ENCODE assay signal across 2 cellular contexts in the genomic region with DNA sequence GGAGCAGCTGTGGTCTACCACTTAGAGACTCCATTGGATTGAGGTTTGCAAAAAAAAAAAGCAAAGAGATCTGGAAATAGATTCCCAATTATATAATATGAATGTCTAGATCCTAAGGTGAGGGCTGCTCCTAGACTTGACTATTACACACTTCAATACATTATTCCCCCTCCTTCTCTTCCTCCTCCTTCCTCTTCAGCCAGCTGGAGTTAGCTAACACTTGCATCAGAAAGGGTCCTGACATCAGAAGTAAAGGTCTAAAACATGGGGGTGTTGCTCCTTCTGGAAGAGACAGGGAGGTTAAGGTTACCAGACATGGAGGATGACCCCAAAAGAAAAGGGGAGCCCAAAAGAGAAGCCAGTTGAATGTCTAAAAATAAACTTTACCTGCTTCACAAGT.
TF ChIP-seq lines count a peak whose summit lies in the region.

No MANE protein-coding gene starts in this region.

TF ChIP-seq in A549, 52 proteins besides CTCF, POLR2A, EP300 and RAD21:
- TF ChIP-seq, protein P1, sequence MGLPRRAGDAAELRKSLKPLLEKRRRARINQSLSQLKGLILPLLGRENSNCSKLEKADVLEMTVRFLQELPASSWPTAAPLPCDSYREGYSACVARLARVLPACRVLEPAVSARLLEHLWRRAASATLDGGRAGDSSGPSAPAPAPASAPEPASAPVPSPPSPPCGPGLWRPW (IDR thresholded peaks at IDR 0.05), result no peak
- TF ChIP-seq MYC (IDR thresholded peaks at IDR 0.05; ENCODE audit: borderline replicate concordance, low read length) (no peak), RNF2 (IDR thresholded peaks at IDR 0.05; ENCODE audit: borderline replicate concordance, low read depth) (no peak), SMC3 (IDR thresholded peaks at IDR 0.05) (no peak), TFCP2L1 (CRISPR knock-in tag; IDR thresholded peaks at IDR 0.05) (no peak), CHD2 (IDR thresholded peaks at IDR 0.05; ENCODE audit: low read length, partially characterized antibody) (no peak), HOXA7 (CRISPR knock-in tag; IDR thresholded peaks at IDR 0.05) (no peak), USF2 (IDR thresholded peaks at IDR 0.05) (no peak), PBX3 (IDR thresholded peaks at IDR 0.05) (no peak), FOXS1 (CRISPR knock-in tag; IDR thresholded peaks at IDR 0.05) (no peak), NPAS2 (CRISPR knock-in tag; IDR thresholded peaks at IDR 0.05; ENCODE audit: borderline replicate concordance) (no peak), EHF (CRISPR knock-in tag; IDR thresholded peaks at IDR 0.05) (no peak), MAFK (IDR thresholded peaks at IDR 0.05; ENCODE audit: partially characterized antibody) (no peak), JUNB (IDR thresholded peaks at IDR 0.05) (no peak), CBX8 (IDR thresholded peaks at IDR 0.05) (no peak), NR3C1 (IDR thresholded peaks at IDR 0.05) (no peak), BCL3 (IDR thresholded peaks at IDR 0.05) (no peak)
- TF ChIP-seq, protein P2, sequence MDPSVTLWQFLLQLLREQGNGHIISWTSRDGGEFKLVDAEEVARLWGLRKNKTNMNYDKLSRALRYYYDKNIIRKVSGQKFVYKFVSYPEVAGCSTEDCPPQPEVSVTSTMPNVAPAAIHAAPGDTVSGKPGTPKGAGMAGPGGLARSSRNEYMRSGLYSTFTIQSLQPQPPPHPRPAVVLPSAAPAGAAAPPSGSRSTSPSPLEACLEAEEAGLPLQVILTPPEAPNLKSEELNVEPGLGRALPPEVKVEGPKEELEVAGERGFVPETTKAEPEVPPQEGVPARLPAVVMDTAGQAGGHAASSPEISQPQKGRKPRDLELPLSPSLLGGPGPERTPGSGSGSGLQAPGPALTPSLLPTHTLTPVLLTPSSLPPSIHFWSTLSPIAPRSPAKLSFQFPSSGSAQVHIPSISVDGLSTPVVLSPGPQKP (IDR thresholded peaks at IDR 0.05; ENCODE audit: low read depth, low read length), result no peak
- TF ChIP-seq, protein P3, sequence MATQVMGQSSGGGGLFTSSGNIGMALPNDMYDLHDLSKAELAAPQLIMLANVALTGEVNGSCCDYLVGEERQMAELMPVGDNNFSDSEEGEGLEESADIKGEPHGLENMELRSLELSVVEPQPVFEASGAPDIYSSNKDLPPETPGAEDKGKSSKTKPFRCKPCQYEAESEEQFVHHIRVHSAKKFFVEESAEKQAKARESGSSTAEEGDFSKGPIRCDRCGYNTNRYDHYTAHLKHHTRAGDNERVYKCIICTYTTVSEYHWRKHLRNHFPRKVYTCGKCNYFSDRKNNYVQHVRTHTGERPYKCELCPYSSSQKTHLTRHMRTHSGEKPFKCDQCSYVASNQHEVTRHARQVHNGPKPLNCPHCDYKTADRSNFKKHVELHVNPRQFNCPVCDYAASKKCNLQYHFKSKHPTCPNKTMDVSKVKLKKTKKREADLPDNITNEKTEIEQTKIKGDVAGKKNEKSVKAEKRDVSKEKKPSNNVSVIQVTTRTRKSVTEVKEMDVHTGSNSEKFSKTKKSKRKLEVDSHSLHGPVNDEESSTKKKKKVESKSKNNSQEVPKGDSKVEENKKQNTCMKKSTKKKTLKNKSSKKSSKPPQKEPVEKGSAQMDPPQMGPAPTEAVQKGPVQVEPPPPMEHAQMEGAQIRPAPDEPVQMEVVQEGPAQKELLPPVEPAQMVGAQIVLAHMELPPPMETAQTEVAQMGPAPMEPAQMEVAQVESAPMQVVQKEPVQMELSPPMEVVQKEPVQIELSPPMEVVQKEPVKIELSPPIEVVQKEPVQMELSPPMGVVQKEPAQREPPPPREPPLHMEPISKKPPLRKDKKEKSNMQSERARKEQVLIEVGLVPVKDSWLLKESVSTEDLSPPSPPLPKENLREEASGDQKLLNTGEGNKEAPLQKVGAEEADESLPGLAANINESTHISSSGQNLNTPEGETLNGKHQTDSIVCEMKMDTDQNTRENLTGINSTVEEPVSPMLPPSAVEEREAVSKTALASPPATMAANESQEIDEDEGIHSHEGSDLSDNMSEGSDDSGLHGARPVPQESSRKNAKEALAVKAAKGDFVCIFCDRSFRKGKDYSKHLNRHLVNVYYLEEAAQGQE (IDR thresholded peaks at IDR 0.05), result no peak
- TF ChIP-seq, protein P4, sequence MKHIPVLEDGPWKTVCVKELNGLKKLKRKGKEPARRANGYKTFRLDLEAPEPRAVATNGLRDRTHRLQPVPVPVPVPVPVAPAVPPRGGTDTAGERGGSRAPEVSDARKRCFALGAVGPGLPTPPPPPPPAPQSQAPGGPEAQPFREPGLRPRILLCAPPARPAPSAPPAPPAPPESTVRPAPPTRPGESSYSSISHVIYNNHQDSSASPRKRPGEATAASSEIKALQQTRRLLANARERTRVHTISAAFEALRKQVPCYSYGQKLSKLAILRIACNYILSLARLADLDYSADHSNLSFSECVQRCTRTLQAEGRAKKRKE (CRISPR knock-in tag; IDR thresholded peaks at IDR 0.05; ENCODE audit: low read depth), result no peak

TF ChIP-seq in GM12878, 131 proteins besides CTCF, POLR2A, EP300 and RAD21:
- TF ChIP-seq IKZF1 (conservative IDR thresholded peaks at IDR 0.05) (0 out of 2 replicates have a peak, but pooled peaks have one; percentile 16), NR2F1 (conservative IDR thresholded peaks at IDR 0.05) (no peak)
